ENCODE assay signal across 33 cellular contexts in the genomic region with DNA sequence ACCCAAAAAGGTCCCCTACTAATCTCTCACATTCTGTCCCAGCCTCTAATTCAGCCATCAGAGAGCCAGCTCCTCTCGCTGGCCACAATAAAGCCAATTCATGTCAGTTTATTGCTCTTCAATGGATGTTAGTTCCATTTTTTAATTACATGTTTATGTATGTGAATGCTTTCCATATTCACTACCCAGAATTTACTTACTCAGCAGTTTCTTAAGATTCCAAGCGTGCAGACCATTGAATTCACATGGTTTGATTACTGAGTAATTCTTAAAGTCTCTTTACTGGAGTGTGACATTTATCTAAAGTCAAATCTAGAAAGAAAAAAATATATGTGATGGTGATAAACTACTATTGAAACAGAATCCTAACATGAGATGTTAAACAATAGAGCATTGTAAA.
"Had no signal": no experiment of that assay in that cellular context is flagged by ENCODE, and none has a peak within 500 bp of the region (broad histone marks: within the 10 kb centered on the region; RNA-seq: fewer than 3 reads in every experiment).

No MANE protein-coding gene starts in this region.

- FAIRE-seq: colon, endometrium, endothelial cell of umbilical vein had no signal

- H3K27ac ChIP-seq: adrenal gland, body of pancreas, epithelial cell of prostate, esophagus squamous epithelium, gastroesophageal sphincter, heart right ventricle, WERI-Rb-1 had no signal

- DNase-seq: activated B cell treated with CpG ODN at 0.5 μM for 24 hours; activated CD4-positive, alpha-beta T cell treated with anti-CD3 and anti-CD28 coated beads for 48 hours; activated CD4-positive, alpha-beta T cell treated with anti-CD3 and anti-CD28 coated beads, Interleukin-2, amount 50 U/mL, for 1 hour; activated CD4-positive, alpha-beta T cell treated with anti-CD3 and anti-CD28 coated beads, Interleukin-2, amount 50 U/mL, for 48 hours; activated CD8-positive, alpha-beta memory T cell treated with anti-CD3 and anti-CD28 coated beads for 24 hours; activated CD8-positive, alpha-beta T cell treated with anti-CD3 and anti-CD28 coated beads for 36 hours; activated effector memory CD4-positive, alpha-beta T cell treated with Interleukin-2 at 50 U/mL for 16 hours; activated gamma-delta T cell treated with Interleukin-2 at 50 U/mL for 16 hours; activated naive CD4-positive, alpha-beta T cell treated with Interleukin-2 at 50 U/mL for 16 hours; activated naive CD8-positive, alpha-beta T cell treated with anti-CD3 and anti-CD28 coated beads for 36 hours; activated naive CD8-positive, alpha-beta T cell treated with anti-CD3 and anti-CD28 coated beads, Interleukin-2, amount 50 U/mL, for 24 hours; activated T-cell treated with anti-CD3 and anti-CD28 coated beads, Interleukin-2, amount 50 U/mL, for 4 hours; adrenal gland; amygdala; aorta; body of pancreas; caudate nucleus; cortex of kidney; dermis blood vessel endothelial cell; effector CD4-positive, alpha-beta T cell; esophagus squamous epithelium; foreskin melanocyte; heart right ventricle; T-helper 17 cell; T1000; WERI-Rb-1 had no signal

- H3K27me3 ChIP-seq: adrenal gland, body of pancreas, gastroesophageal sphincter, heart right ventricle had no signal

- H3K36me3 ChIP-seq: esophagus squamous epithelium, gastroesophageal sphincter, heart right ventricle, WERI-Rb-1 had no signal

- H3K4me1 ChIP-seq: adrenal gland, body of pancreas, esophagus squamous epithelium, gastroesophageal sphincter, heart right ventricle had no signal

- ATAC-seq: activated CD4-positive, CD25-positive, alpha-beta regulatory T cell treated with anti-CD3 and anti-CD28 coated beads, Interleukin-2, amount 50 U/mL, for 24 hours; activated CD8-positive, alpha-beta T cell treated with anti-CD3 and anti-CD28 coated beads for 36 hours; activated naive CD8-positive, alpha-beta T cell treated with anti-CD3 and anti-CD28 coated beads, Interleukin-2, amount 50 U/mL, for 24 hours; activated T-cell treated with anti-CD3 and anti-CD28 coated beads, Interleukin-2, amount 50 U/mL, for 4 hours; activated T-helper 17 cell treated with anti-CD3 and anti-CD28 coated beads, Interleukin-2, amount 50 U/mL, for 72 hours; body of pancreas; gastroesophageal sphincter; heart right ventricle; T-helper 17 cell had no signal

- H3K9me3 ChIP-seq: adrenal gland, body of pancreas, esophagus squamous epithelium, gastroesophageal sphincter, heart right ventricle had no signal

- H3K4me3 ChIP-seq: adrenal gland, body of pancreas, esophagus squamous epithelium, gastroesophageal sphincter, heart right ventricle had no signal
